In genomic region chr17:2123467-2124251, GRCh38 we compare ENCODE assay signal across 8 cellular contexts.
A peak's percentile ranks its signal among the peaks of the same experiment; 100 is the strongest.
DNase-seq lines count a peak whose midpoint lies in the region; ATAC-seq, FAIRE-seq and TF ChIP-seq lines count a peak whose summit lies in the region.

No MANE protein-coding gene starts in this region.

- H3K4me3 Mint-ChIP-seq in T-helper 17 cell = no peak overlapping the region

- TF ChIP-seq CTCF in fibroblast of the aortic adventitia (IDR thresholded peaks at IDR 0.05; ENCODE audit: insufficient read depth, low read length) = peak; percentile 18

- ATAC-seq in T-helper 17 cell = peak; percentile 42
- no peak for ATAC-seq in HG02759 (IDR thresholded peaks at IDR 0.05; ENCODE audit: unreplicated experiment)

- no peak overlapping the region for H3K4me3 ChIP-seq in fibroblast of the aortic adventitia (ENCODE audit: low read depth, low read length)

- peaks cover 17% of the 10 kb centered on the region for H3K4me1 Mint-ChIP-seq in T-helper 17 cell

- H3K27ac Mint-ChIP-seq in T-helper 17 cell = peak overlapping the region; percentile 49

- peaks cover 6% of the 10 kb centered on the region for H3K36me3 Mint-ChIP-seq in T-helper 17 cell (ENCODE audit: low read depth)

- DNase-seq in GM19239 (ENCODE audit: insufficient read length, low spot score) = no peak
- DNase-seq in T-helper 17 cell = no peak
- DNase-seq in fibroblast of the aortic adventitia (ENCODE audit: low read depth) = peak; percentile 85
- peak; percentile 38 for DNase-seq in putamen (ENCODE audit: low spot score)
- DNase-seq in stimulated activated CD4-positive, alpha-beta T cell treated with anti-CD3 and anti-CD28 coated beads, Interleukin-4, amount 100 ng/mL, for 24 hours = no peak
- no peak for DNase-seq in stimulated activated naive CD4-positive, alpha-beta T cell (lab: John Stamatoyannopoulos, UW)
- DNase-seq in stimulated activated CD4-positive, alpha-beta T cell treated with anti-CD3 and anti-CD28 coated beads, Interleukin-15, amount 100 ng/mL, for 24 hours = no peak

- no peaks in the 10 kb centered on the region for H3K9me3 ChIP-seq in T-helper 17 cell (ENCODE audit: control insufficient read depth, low read length, poor library complexity, severe bottlenecking)

- no peaks in the 10 kb centered on the region for H3K27me3 Mint-ChIP-seq in T-helper 17 cell

- peak; percentile 88 for FAIRE-seq in GM19239 (lab: Jason Lieb, UNC)

Comparison
In these comparisons a context has a peak if more than half of its experiments do, and no peak if none do; other contexts are left out.
1. DNase-seq: peak in fibroblast of the aortic adventitia (single experiment) and putamen (single experiment); none in GM19239 (single experiment), T-helper 17 cell (0 of 3), stimulated activated CD4-positive, alpha-beta T cell treated with anti-CD3 and anti-CD28 coated beads, Interleukin-4, amount 100 ng/mL, for 24 hours (single experiment), stimulated activated naive CD4-positive, alpha-beta T cell (0 of 6) and stimulated activated CD4-positive, alpha-beta T cell treated with anti-CD3 and anti-CD28 coated beads, Interleukin-15, amount 100 ng/mL, for 24 hours (single experiment).